In the genomic region with DNA sequence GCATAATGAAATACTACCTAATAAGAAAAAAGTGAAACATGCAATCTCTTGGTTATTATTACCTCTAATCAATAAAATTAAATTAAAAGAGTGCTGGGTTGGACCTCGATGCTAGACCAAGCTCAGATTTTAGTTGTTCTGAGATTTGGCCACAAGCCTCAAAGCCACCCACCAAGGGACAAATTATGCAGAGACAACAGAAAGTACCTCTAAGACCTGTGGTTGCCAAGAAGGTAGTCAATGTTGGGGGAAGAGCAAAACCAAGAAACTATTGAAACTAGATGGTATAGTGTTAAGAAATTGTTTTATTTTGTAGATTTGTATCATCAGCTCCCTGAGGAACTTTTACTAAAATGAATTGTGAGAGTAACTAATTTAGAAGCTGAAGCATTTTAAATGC, we compare ENCODE assay signal across 20 cellular contexts. TPM values are rescaled to one million over a fixed set of nuclear protein-coding genes. Genes with fewer than 3 reads are reported as not detected.
DNase-seq lines count a peak whose midpoint lies in the region; ATAC-seq and TF ChIP-seq lines count a peak whose summit lies in the region.
"Had no signal": no experiment of that assay in that cellular context is flagged by ENCODE, and none has a peak within 500 bp of the region (broad histone marks: within the 10 kb centered on the region; RNA-seq: fewer than 3 reads in every experiment).

No MANE protein-coding gene starts in this region.

- H3K4me3 ChIP-seq in MM.1S (ENCODE audit: low read length): no peak overlapping the region
- no peak overlapping the region for H3K4me3 ChIP-seq in SJCRH30
- H3K4me3 ChIP-seq: BLaER1 treated with 17β-estradiol and CSF1 and Interleukin-3, amounts not matched to agents 10 nM and 100 nM; SK-N-MC had no signal

- H3K9ac ChIP-seq in MM.1S (ENCODE audit: low read length): no peak overlapping the region
- H3K9ac ChIP-seq: BLaER1 treated with 17β-estradiol and CSF1 and Interleukin-3, amounts not matched to agents 10 nM and 100 nM had no signal

- no peaks in the 10 kb centered on the region for H3K27me3 Mint-ChIP-seq in activated naive CD8-positive, alpha-beta T cell treated with anti-CD3 and anti-CD28 coated beads, Interleukin-2, amount 10 ng/mL, durations not matched to agents 7 days and 5 days
- peaks cover 11% of the 10 kb centered on the region for H3K27me3 Mint-ChIP-seq in activated naive CD8-positive, alpha-beta T cell treated with anti-CD3 and anti-CD28 coated beads for 36 hours

- no peak overlapping the region for H3K27ac Mint-ChIP-seq in activated naive CD8-positive, alpha-beta T cell treated with anti-CD3 and anti-CD28 coated beads, Interleukin-2, amount 10 ng/mL, durations not matched to agents 7 days and 5 days
- H3K27ac Mint-ChIP-seq in activated naive CD8-positive, alpha-beta T cell treated with anti-CD3 and anti-CD28 coated beads for 36 hours: no peak overlapping the region
- H3K27ac Mint-ChIP-seq: CD8-positive, alpha-beta memory T cell had no signal

- H3K4me1 ChIP-seq in MM.1S (ENCODE audit: low read length) (no peaks in the 10 kb centered on the region), SJCRH30 (peaks cover 3% of the 10 kb centered on the region; the same call in 1 of the 2 replicates)

- no peak for DNase-seq in activated naive CD8-positive, alpha-beta T cell treated with anti-CD3 and anti-CD28 coated beads, Interleukin-2, amount 10 ng/mL, durations not matched to agents 7 days and 5 days
- DNase-seq in activated naive CD8-positive, alpha-beta T cell treated with anti-CD3 and anti-CD28 coated beads for 36 hours: no peak
- DNase-seq in MM.1S (peak; percentile 32), NCI-H69 (lab: John Stamatoyannopoulos, UW) (no peak), ACHN (no peak), SJCRH30 (no peak)
- DNase-seq: CD8-positive, alpha-beta memory T cell; GDM1; GOT3; NCI-H1092; NCI-H146; NCI-H2227 treated with DMSO at 0.1 percent for 48 hours; NCI-H524; T-helper 1 cell had no signal

- H4K20me1 ChIP-seq in MM.1S (ENCODE audit: insufficient read depth, low read length): no peaks in the 10 kb centered on the region
- H4K20me1 ChIP-seq: BLaER1 treated with 17β-estradiol and CSF1 and Interleukin-3, amounts not matched to agents 10 nM and 100 nM had no signal

- H3K36me3 Mint-ChIP-seq in activated naive CD8-positive, alpha-beta T cell treated with anti-CD3 and anti-CD28 coated beads, Interleukin-2, amount 10 ng/mL, durations not matched to agents 7 days and 5 days: peaks cover 3% of the 10 kb centered on the region
- H3K36me3 Mint-ChIP-seq in activated naive CD8-positive, alpha-beta T cell treated with anti-CD3 and anti-CD28 coated beads for 36 hours: no peaks in the 10 kb centered on the region
- H3K36me3 Mint-ChIP-seq: CD8-positive, alpha-beta memory T cell had no signal

- no peaks in the 10 kb centered on the region for H3F3A ChIP-seq in MM.1S (ENCODE audit: insufficient read depth, low read length)

- no peak overlapping the region for H2AFZ ChIP-seq in MM.1S (ENCODE audit: low read length)

- H3K9me3 ChIP-seq in MM.1S (replicated peaks; ENCODE audit: insufficient read depth, low read length): no peaks in the 10 kb centered on the region
- no peaks in the 10 kb centered on the region for H3K9me3 ChIP-seq in SJCRH30 (replicated peaks)
- H3K9me3 ChIP-seq: BLaER1 treated with 17β-estradiol and CSF1 and Interleukin-3, amounts not matched to agents 10 nM and 100 nM had no signal

- in situ Hi-C loops in ACHN (cut with HindIII; ENCODE audit: low pct_ligation_motif_present, low pct_unique_long_range_greater_than_20kb, low sequenced_read_pairs): no loop called here

- H3K9me3 Mint-ChIP-seq in activated naive CD8-positive, alpha-beta T cell treated with anti-CD3 and anti-CD28 coated beads, Interleukin-2, amount 10 ng/mL, durations not matched to agents 7 days and 5 days: peaks cover 2% of the 10 kb centered on the region
- no peaks in the 10 kb centered on the region for H3K9me3 Mint-ChIP-seq in activated naive CD8-positive, alpha-beta T cell treated with anti-CD3 and anti-CD28 coated beads for 36 hours
- H3K9me3 Mint-ChIP-seq: CD8-positive, alpha-beta memory T cell had no signal

- POLR2A ChIA-PET in activated naive CD8-positive, alpha-beta T cell treated with anti-CD3 and anti-CD28 coated beads, Interleukin-2, amount 10 ng/mL, durations not matched to agents 7 days and 5 days (lab: Charles Lee): interaction anchor here (0.9 to 1.0 kb wide), 2 partner anchors 13 to 45 kb away, joined by 3 to 4 read pairs; no protein-coding TSS in a partner anchor

- H3K4me3 Mint-ChIP-seq in activated naive CD8-positive, alpha-beta T cell treated with anti-CD3 and anti-CD28 coated beads, Interleukin-2, amount 10 ng/mL, durations not matched to agents 7 days and 5 days: peak overlapping the region; percentile 14
- no peak overlapping the region for H3K4me3 Mint-ChIP-seq in activated naive CD8-positive, alpha-beta T cell treated with anti-CD3 and anti-CD28 coated beads for 36 hours
- H3K4me3 Mint-ChIP-seq: CD8-positive, alpha-beta memory T cell had no signal

- H3K79me2 ChIP-seq in MM.1S (ENCODE audit: low read length): no peaks in the 10 kb centered on the region

- peaks cover 24% of the 10 kb centered on the region for H3K4me1 Mint-ChIP-seq in activated naive CD8-positive, alpha-beta T cell treated with anti-CD3 and anti-CD28 coated beads, Interleukin-2, amount 10 ng/mL, durations not matched to agents 7 days and 5 days
- peaks cover 18% of the 10 kb centered on the region for H3K4me1 Mint-ChIP-seq in activated naive CD8-positive, alpha-beta T cell treated with anti-CD3 and anti-CD28 coated beads for 36 hours
- H3K4me1 Mint-ChIP-seq: CD8-positive, alpha-beta memory T cell had no signal

- no peak for ATAC-seq in activated naive CD8-positive, alpha-beta T cell treated with anti-CD3 and anti-CD28 coated beads, Interleukin-2, amount 10 ng/mL, durations not matched to agents 7 days and 5 days (ENCODE audit: low read depth)
- ATAC-seq in HG02588 (IDR thresholded peaks at IDR 0.05; ENCODE audit: unreplicated experiment) (peak; percentile 49), HG03565 (IDR thresholded peaks at IDR 0.05; ENCODE audit: unreplicated experiment) (no peak)
- ATAC-seq: HepG2, Panc1 had no signal

- no peak overlapping the region for H3K4me2 ChIP-seq in MM.1S (ENCODE audit: low read depth, low read length)
- H3K4me2 ChIP-seq: BLaER1 treated with 17β-estradiol and CSF1 and Interleukin-3, amounts not matched to agents 10 nM and 100 nM had no signal

- H3K9me2 ChIP-seq in MM.1S (replicated peaks; ENCODE audit: insufficient read depth, low read length): no peaks in the 10 kb centered on the region

- no peaks in the 10 kb centered on the region for H3K36me3 ChIP-seq in MM.1S (replicated peaks; ENCODE audit: insufficient read depth, low read length)
- H3K36me3 ChIP-seq in SJCRH30: no peaks in the 10 kb centered on the region
- H3K36me3 ChIP-seq: BLaER1 treated with 17β-estradiol and CSF1 and Interleukin-3, amounts not matched to agents 10 nM and 100 nM had no signal

- H3K27ac ChIP-seq in MM.1S (ENCODE audit: low read length) (no peak overlapping the region), SJCRH30 (no peak overlapping the region)
- H3K27ac ChIP-seq: BLaER1 treated with 17β-estradiol and CSF1 and Interleukin-3, amounts not matched to agents 10 nM and 100 nM; SK-N-MC had no signal

- no peak for TF ChIP-seq CTCF in MM.1S (IDR thresholded peaks at IDR 0.05; ENCODE audit: low read length)

- no peaks in the 10 kb centered on the region for H3K27me3 ChIP-seq in MM.1S (replicated peaks; ENCODE audit: insufficient read depth, low read length)
- H3K27me3 ChIP-seq in SJCRH30: 0 out of 2 replicates have a peak, but pooled peaks cover 1% of the 10 kb centered on the region
- H3K27me3 ChIP-seq: BLaER1 treated with 17β-estradiol and CSF1 and Interleukin-3, amounts not matched to agents 10 nM and 100 nM had no signal

RNA-seq across cellular contexts. Expression of a gene that starts 43.8 kb away (rescaled TPM):
- 10 to 100 TPM; 48.1 to 49.3 TPM for total RNA-seq in activated naive CD8-positive, alpha-beta T cell treated with anti-CD3 and anti-CD28 coated beads, Interleukin-2, amount 10 ng/mL, durations not matched to agents 7 days and 5 days
- 10 to 100 TPM; 18.5 to 19.9 TPM for total RNA-seq in activated naive CD8-positive, alpha-beta T cell treated with anti-CD3 and anti-CD28 coated beads for 36 hours
- 59.6 and 64.9 TPM in 2 replicates for total RNA-seq in SJCRH30 (2014; rRNA removed; shearing (Covaris generic))
